Comparison of ENCODE assay signal across 20 cellular contexts in the genomic region with DNA sequence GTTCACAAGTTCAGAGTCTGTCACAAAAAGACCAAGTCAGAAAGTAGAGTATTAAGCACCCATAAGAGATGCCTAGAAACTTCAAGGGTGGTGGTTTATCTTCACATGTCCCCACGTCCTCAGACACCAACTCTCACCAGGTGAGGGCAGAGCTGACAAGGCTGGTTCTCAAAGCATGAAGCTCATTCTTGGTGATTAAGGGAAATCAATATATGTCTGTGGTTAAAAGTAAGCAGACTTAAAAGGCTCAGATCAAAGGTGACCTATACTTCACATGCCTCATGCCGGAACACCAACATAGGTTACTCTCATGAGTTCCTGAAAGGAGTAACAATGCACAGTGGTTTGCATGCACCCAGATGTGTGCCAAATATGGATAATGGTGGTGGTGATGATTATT. TPM values are rescaled to one million over a fixed set of nuclear protein-coding genes. Genes with fewer than 3 reads are reported as not detected.
DNase-seq lines count a peak whose midpoint lies in the region; ATAC-seq and TF ChIP-seq lines count a peak whose summit lies in the region.
"Had no signal": no experiment of that assay in that cellular context is flagged by ENCODE, and none has a peak within 500 bp of the region (broad histone marks: within the 10 kb centered on the region; RNA-seq: fewer than 3 reads in every experiment).

No MANE protein-coding gene starts in this region.

- H3K27ac ChIP-seq in KMS-11 (no peak overlapping the region), prostate gland (no peak overlapping the region)
- H3K27ac ChIP-seq: suprapubic skin, VCaP had no signal

- no peaks in the 10 kb centered on the region for H3K27me3 ChIP-seq in KMS-11 (ENCODE audit: insufficient read depth, low read depth)
- no peaks in the 10 kb centered on the region for H3K27me3 ChIP-seq in prostate gland (replicated peaks; ENCODE audit: insufficient read depth)

- peaks cover 56% of the 10 kb centered on the region for H3K4me1 ChIP-seq in KMS-11 (ENCODE audit: low read depth, poor library complexity, severe bottlenecking)
- H3K4me1 ChIP-seq in prostate gland (replicated peaks), result no peaks in the 10 kb centered on the region
- H3K4me1 ChIP-seq: suprapubic skin had no signal

- H3K4me2 ChIP-seq in KMS-11, result peak overlapping the region; percentile 44; the same call in 1 of the 2 replicates

- H3K9ac ChIP-seq in KMS-11, result no peak overlapping the region

- no peaks in the 10 kb centered on the region for H3K9me3 Mint-ChIP-seq in activated naive CD4-positive, alpha-beta T cell treated with anti-CD3 and anti-CD28 coated beads, Interleukin-2, amount 50 U/mL, for 72 hours
- H3K9me3 Mint-ChIP-seq: T-cell had no signal

- peak; percentile 29 to 32 for DNase-seq in stimulated activated CD4-positive, alpha-beta T cell treated with anti-CD3 and anti-CD28 coated beads, Interleukin-2, amount 100 ng/mL, for 24 hours
- no peak for DNase-seq in stimulated activated CD4-positive, alpha-beta T cell treated with anti-CD3 and anti-CD28 coated beads, Interleukin-12 subunit alpha, Interleukin-12 subunit beta, amount 100 ng/mL, for 4 hours
- peak in 1 of 2 donors; percentile 25 for DNase-seq in activated naive CD4-positive, alpha-beta T cell treated with anti-CD3 and anti-CD28 coated beads, Interleukin-2, amount 50 U/mL, for 72 hours (ENCODE audit: low spot score in 2 of 2)
- DNase-seq in prostate gland (ENCODE audit: low spot score), result no peak
- DNase-seq: amniotic stem cell, Caco-2, cerebellar nuclear complex, NCI-H1417 treated with DMSO at 0.1 percent for 48 hours, NCI-H2171 treated with DMSO at 0.1 percent for 48 hours, T-cell had no signal

- TF ChIP-seq POLR2A in prostate gland (IDR thresholded peaks at IDR 0.05), result no peak

- H3K36me3 ChIP-seq in KMS-11 (ENCODE audit: insufficient read depth), result no peaks in the 10 kb centered on the region
- no peaks in the 10 kb centered on the region for H3K36me3 ChIP-seq in prostate gland
- H3K36me3 ChIP-seq: suprapubic skin had no signal

- H3K27ac Mint-ChIP-seq in activated naive CD4-positive, alpha-beta T cell treated with anti-CD3 and anti-CD28 coated beads, Interleukin-2, amount 50 U/mL, for 72 hours, result no peak overlapping the region
- H3K27ac Mint-ChIP-seq: T-cell had no signal

- H3K79me2 ChIP-seq in KMS-11 (ENCODE audit: insufficient read depth, low read depth), result no peaks in the 10 kb centered on the region

- intact Hi-C loops in prostate gland (cut with DNase I), result no loop called here

- ATAC-seq in activated naive CD4-positive, alpha-beta T cell treated with anti-CD3 and anti-CD28 coated beads, Interleukin-2, amount 50 U/mL, for 72 hours, result peak; percentile 69 to 88
- ATAC-seq in GM19351 (IDR thresholded peaks at IDR 0.05; ENCODE audit: unreplicated experiment) (no peak), HG02678 (IDR thresholded peaks at IDR 0.05; ENCODE audit: unreplicated experiment) (no peak), HG02763 (IDR thresholded peaks at IDR 0.05; ENCODE audit: unreplicated experiment) (no peak)
- ATAC-seq: Right ventricle myocardium inferior had no signal

- 59% methylated on average over 2 of the region's 2 CpGs for WGBS in prostate gland

- no peaks in the 10 kb centered on the region for H4K20me1 ChIP-seq in KMS-11 (ENCODE audit: insufficient read depth)

- no peaks in the 10 kb centered on the region for H3K9me3 ChIP-seq in prostate gland
- H3K9me3 ChIP-seq: Caco-2, suprapubic skin had no signal

- H3K36me3 Mint-ChIP-seq in activated naive CD4-positive, alpha-beta T cell treated with anti-CD3 and anti-CD28 coated beads, Interleukin-2, amount 50 U/mL, for 72 hours, result no peaks in the 10 kb centered on the region
- H3K36me3 Mint-ChIP-seq: T-cell had no signal

- no peak overlapping the region for H2AFZ ChIP-seq in KMS-11 (ENCODE audit: low read depth)

- peak; percentile 54 for TF ChIP-seq CTCF in KMS-11 (conservative IDR thresholded peaks at IDR 0.05; ENCODE audit: low read depth, low read length)
- TF ChIP-seq CTCF in prostate gland (IDR thresholded peaks at IDR 0.05), result no peak

- H3K4me3 ChIP-seq in KMS-11 (IDR thresholded peaks at IDR 0.05; ENCODE audit: insufficient read depth, low read depth, low read length), result no peak overlapping the region
- H3K4me3 ChIP-seq in prostate gland, result no peak overlapping the region
- H3K4me3 ChIP-seq: suprapubic skin had no signal

RNA-seq across cellular contexts. Expression of gene IL17A, which starts 27.0 kb away (rescaled TPM):
- 1 to 10 TPM in 1 of 2 donors, under 1 TPM in 1; 0.14 to 1.3 TPM for total RNA-seq in activated naive CD4-positive, alpha-beta T cell treated with anti-CD3 and anti-CD28 coated beads, Interleukin-2, amount 50 U/mL, for 72 hours
- not detected for total RNA-seq in prostate gland
- total RNA-seq: Caco-2, LHCN-M2, mesenteric fat pad, pulmonary artery endothelial cell, Right ventricle myocardium inferior, suprapubic skin, T-cell had no signal

RNA-seq across cellular contexts. Expression of gene IL17F, which starts 31.2 kb away (rescaled TPM):
- total RNA-seq in activated naive CD4-positive, alpha-beta T cell treated with anti-CD3 and anti-CD28 coated beads, Interleukin-2, amount 50 U/mL, for 72 hours, result 10 to 100 TPM in 1 of 2 donors, 1 to 10 TPM in 1; 6.2 to 13.9 TPM
- not detected for total RNA-seq in prostate gland
- total RNA-seq: Caco-2, LHCN-M2, mesenteric fat pad, pulmonary artery endothelial cell, Right ventricle myocardium inferior, suprapubic skin, T-cell had no signal

Comparison
In these comparisons a context has a peak if more than half of its experiments do, and no peak if none do; other contexts are left out.
1. DNase-seq: peak in stimulated activated CD4-positive, alpha-beta T cell treated with anti-CD3 and anti-CD28 coated beads, Interleukin-2, amount 100 ng/mL, for 24 hours (2 of 2); none in stimulated activated CD4-positive, alpha-beta T cell treated with anti-CD3 and anti-CD28 coated beads, Interleukin-12 subunit alpha, Interleukin-12 subunit beta, amount 100 ng/mL, for 4 hours (single experiment) and prostate gland (single experiment).
2. ATAC-seq: peak in activated naive CD4-positive, alpha-beta T cell treated with anti-CD3 and anti-CD28 coated beads, Interleukin-2, amount 50 U/mL, for 72 hours (2 of 2); none in GM19351 (single experiment), HG02678 (single experiment) and HG02763 (single experiment).
3. RNA of gene IL17F, which starts 31.2 kb away (total RNA-seq): 6.2 to 13.9 TPM in activated naive CD4-positive, alpha-beta T cell treated with anti-CD3 and anti-CD28 coated beads, Interleukin-2, amount 50 U/mL, for 72 hours; not detected in prostate gland; every median in the first group is over 4 times any median in the second.